Comparison of ENCODE assay signal across 17 cellular contexts in genomic region chr11:134663506-134664313, GRCh38.
DNase-seq lines count a peak whose midpoint lies in the region; ATAC-seq and TF ChIP-seq lines count a peak whose summit lies in the region.
"Had no signal": no experiment of that assay in that cellular context is flagged by ENCODE, and none has a peak within 500 bp of the region (broad histone marks: within the 10 kb centered on the region; RNA-seq: fewer than 3 reads in every experiment).

No MANE protein-coding gene starts in this region.

- no peaks in the 10 kb centered on the region for H3K79me2 ChIP-seq in MM.1S (ENCODE audit: low read length)

- TF ChIP-seq CTCF in MM.1S (IDR thresholded peaks at IDR 0.05; ENCODE audit: low read length) (no peak), stomach (IDR thresholded peaks at IDR 0.05) (no peak), body of pancreas (IDR thresholded peaks at IDR 0.05) (no peak)

- H3K27me3 ChIP-seq in MM.1S (replicated peaks; ENCODE audit: insufficient read depth, low read length) (no peaks in the 10 kb centered on the region), stomach (peaks cover 0 to 10% (median 0%) of the 10 kb centered on the region in 3 donors), body of pancreas (no peaks in the 10 kb centered on the region)

- H3F3A ChIP-seq in MM.1S (ENCODE audit: insufficient read depth, low read length) = peaks cover 13% of the 10 kb centered on the region

- peaks cover 26% of the 10 kb centered on the region for H3K4me1 ChIP-seq in MM.1S (ENCODE audit: low read length)
- no peaks in the 10 kb centered on the region for H3K4me1 ChIP-seq in stomach
- no peaks in the 10 kb centered on the region for H3K4me1 ChIP-seq in body of pancreas

- H4K20me1 ChIP-seq in MM.1S (ENCODE audit: insufficient read depth, low read length) = no peaks in the 10 kb centered on the region

- H3K4me3 ChIP-seq in MM.1S (ENCODE audit: low read length) (no peak overlapping the region), stomach (no peak overlapping the region), body of pancreas (no peak overlapping the region)

- DNase-seq in activated CD8-positive, alpha-beta memory T cell treated with anti-CD3 and anti-CD28 coated beads for 24 hours = peak; percentile 19
- DNase-seq in activated CD8-positive, alpha-beta memory T cell treated with anti-CD3 and anti-CD28 coated beads, Interleukin-2, amount 50 U/mL, for 4 hours = no peak
- no peak for DNase-seq in MM.1S
- peak; percentile 40 for DNase-seq in islet precursor cell
- DNase-seq in stomach = peak; percentile 16
- no peak for DNase-seq in body of pancreas
- no peak for DNase-seq in activated T-cell treated with anti-CD3 and anti-CD28 coated beads for 4 hours
- DNase-seq: NCI-H1105; NCI-H146; NCI-H2029 treated with DMSO at 0.1 percent for 48 hours; NCI-H226; NCI-H510A treated with DMSO at 0.1 percent for 48 hours; NCI-H748 treated with DMSO at 0.1 percent for 48 hours; NK-92 treated with Interleukin-12 subunit alpha and Interleukin-12 subunit beta, amount 100 ng/mL, for 24 hours; SIG-M5 had no signal

- H3K9me3 ChIP-seq in MM.1S (replicated peaks; ENCODE audit: insufficient read depth, low read length) (no peaks in the 10 kb centered on the region; the same call in 1 of the 2 replicates), stomach (peaks cover 0 to 10% (median 2%) of the 10 kb centered on the region in 4 donors), body of pancreas (no peaks in the 10 kb centered on the region)

- no peaks in the 10 kb centered on the region for H3K9me2 ChIP-seq in MM.1S (replicated peaks; ENCODE audit: insufficient read depth, low read length)

- H3K36me3 ChIP-seq in MM.1S (replicated peaks; ENCODE audit: insufficient read depth, low read length) (no peaks in the 10 kb centered on the region), stomach (no peaks in the 10 kb centered on the region), body of pancreas (replicated peaks in 1 of 2; ENCODE audit: insufficient read depth in 1 of 2, low read depth in 2 of 2) (no peaks in the 10 kb centered on the region)

- no peak overlapping the region for H2AFZ ChIP-seq in MM.1S (ENCODE audit: low read length)

- intact Hi-C loops in stomach (cut with DNase I; ENCODE audit: low total_unique reads) (no loop called here), body of pancreas (cut with DNase I) (no loop called here)

- TF ChIP-seq EP300 in stomach (IDR thresholded peaks at IDR 0.05) = no peak

- no peak overlapping the region for H3K4me2 ChIP-seq in MM.1S (ENCODE audit: low read depth, low read length)
- H3K4me2 ChIP-seq: KMS-11 had no signal

- ATAC-seq in body of pancreas (no peak), HG02610 (IDR thresholded peaks at IDR 0.05; ENCODE audit: unreplicated experiment) (no peak)

- H3K27ac ChIP-seq in MM.1S (ENCODE audit: low read length) (peak overlapping the region; percentile 79; the same call in 1 of the 2 replicates), stomach (no peak overlapping the region), body of pancreas (no peak overlapping the region)
- H3K27ac ChIP-seq: KMS-11 had no signal

- H3K9ac ChIP-seq in MM.1S (ENCODE audit: low read length) = no peak overlapping the region
- H3K9ac ChIP-seq: KMS-11 had no signal

- TF ChIP-seq POLR2A in stomach (IDR thresholded peaks at IDR 0.05) (no peak), body of pancreas (IDR thresholded peaks at IDR 0.05) (no peak)

- WGBS in stomach, 5 donors = 82 to 89% (median 85%) methylated on average over 11 of the region's 11 CpGs
- WGBS in body of pancreas, 2 donors = 58 to 76% methylated on average over 11 of the region's 11 CpGs

Comparison
In these comparisons a context has a peak if more than half of its experiments do, and no peak if none do; other contexts are left out.
1. DNase-seq: peak in activated CD8-positive, alpha-beta memory T cell treated with anti-CD3 and anti-CD28 coated beads for 24 hours (single experiment), islet precursor cell (single experiment) and stomach (single experiment); none in activated CD8-positive, alpha-beta memory T cell treated with anti-CD3 and anti-CD28 coated beads, Interleukin-2, amount 50 U/mL, for 4 hours (single experiment), MM.1S (single experiment), body of pancreas (0 of 4) and activated T-cell treated with anti-CD3 and anti-CD28 coated beads for 4 hours (single experiment).